8 cellular contexts compared by ENCODE assay signal in genomic region chr4:78645853-78646757, GRCh38.
DNase-seq lines count a peak whose midpoint lies in the region; ATAC-seq and TF ChIP-seq lines count a peak whose summit lies in the region.

No MANE protein-coding gene starts in this region.

- no peak overlapping the region for H2BK15ac ChIP-seq in mesenchymal stem cell (ENCODE audit: low read depth, poor library complexity, severe bottlenecking)

- H2BK5ac ChIP-seq in mesenchymal stem cell (ENCODE audit: low read depth, low read length, poor library complexity, severe bottlenecking): peak overlapping the region; percentile 61

- no peak overlapping the region for H3K23ac ChIP-seq in mesenchymal stem cell (ENCODE audit: low read length in 2 of 2)

- peaks cover 6% of the 10 kb centered on the region for H3K9me3 Mint-ChIP-seq in type B pancreatic cell

- H3K9ac ChIP-seq in mesenchymal stem cell (ENCODE audit: low read length): peak overlapping the region; percentile 83

- H3K14ac ChIP-seq in mesenchymal stem cell (ENCODE audit: low read length in 2 of 2): peak overlapping the region in 1 of 2 experiments; percentile 53

- peak overlapping the region; percentile 58 for H2AFZ ChIP-seq in mesenchymal stem cell (ENCODE audit: low read depth, low read length)

- H3K4me1 ChIP-seq in mesenchymal stem cell (ENCODE audit: control insufficient read depth, insufficient read depth, low read depth, low read length): peaks cover 4% of the 10 kb centered on the region

- no peaks in the 10 kb centered on the region for H3K27me3 Mint-ChIP-seq in type B pancreatic cell

- H4K8ac ChIP-seq in mesenchymal stem cell (ENCODE audit: low read length): peak overlapping the region; percentile 91

- peak overlapping the region; percentile 12 for H3K4me3 Mint-ChIP-seq in type B pancreatic cell

- H3K4me1 Mint-ChIP-seq in type B pancreatic cell (ENCODE audit: unreplicated experiment): peaks cover 25% of the 10 kb centered on the region

- peak; percentile 51 for ATAC-seq in GM21529 (IDR thresholded peaks at IDR 0.05; ENCODE audit: unreplicated experiment)
- ATAC-seq in HG03354 (IDR thresholded peaks at IDR 0.05; ENCODE audit: poor library complexity, severe bottlenecking, unreplicated experiment): no peak

- H3K27me3 ChIP-seq in mesenchymal stem cell (ENCODE audit: control insufficient read depth in 1 of 2, insufficient read depth in 1 of 2, low read length in 2 of 2): no peaks in the 10 kb centered on the region

- WGBS in mesenchymal stem cell: under 1% methylated on average over 9 of the region's 10 CpGs

- TF ChIP-seq CTCF in type B pancreatic cell (conservative IDR thresholded peaks at IDR 0.05) (no peak), GM10248 (IDR thresholded peaks at IDR 0.05; ENCODE audit: control extremely low read depth, extremely low read depth, low read depth, missing control alignments) (no peak)

- H3K27ac Mint-ChIP-seq in type B pancreatic cell: peak overlapping the region; percentile 94

- H3K18ac ChIP-seq in mesenchymal stem cell (ENCODE audit: low read depth in 1 of 2, low read length in 2 of 2): peak overlapping the region; percentile 82 to 91

- H2BK12ac ChIP-seq in mesenchymal stem cell (ENCODE audit: low read length in 2 of 2): peak overlapping the region; percentile 85 to 100

- peak overlapping the region; percentile 84 for H2BK120ac ChIP-seq in mesenchymal stem cell (ENCODE audit: low read depth, low read length)

- H3K4me2 ChIP-seq in mesenchymal stem cell (ENCODE audit: low read length, poor library complexity, severe bottlenecking): peak overlapping the region; percentile 49

- CTCF ChIA-PET in GM10248 (lab: Yijun Ruan, JAX): interaction anchor here (0.9 to 2.9 kb wide), 17 partner anchors 8 to 248 kb away, joined by 3 to 20 read pairs (median 5); no protein-coding TSS in a partner anchor

- H3K36me3 ChIP-seq in mesenchymal stem cell (ENCODE audit: control insufficient read depth in 1 of 2, insufficient read depth in 2 of 2, low read depth in 1 of 2, low read length in 2 of 2): no peaks in the 10 kb centered on the region

- H3K9me3 ChIP-seq in mesenchymal stem cell (ENCODE audit: control insufficient read depth, low read length): no peaks in the 10 kb centered on the region

- peak overlapping the region; percentile 81 for H2AK5ac ChIP-seq in mesenchymal stem cell (ENCODE audit: low read length, severe bottlenecking)

- DNase-seq in NCI-H69 (lab: John Stamatoyannopoulos, UW) (peak; percentile 67), dermis blood vessel endothelial cell (peak; percentile 92), mesenchymal stem cell (peak; percentile 94), type B pancreatic cell (ENCODE audit: extremely low spot score, unreplicated experiment) (no peak), GM10248 (ENCODE audit: extremely low spot score) (no peak), NCI-H1048 (lab: John Stamatoyannopoulos, UW) (no peak)

- peak overlapping the region; percentile 99 for H3K27ac ChIP-seq in mesenchymal stem cell (ENCODE audit: low read length, poor library complexity, severe bottlenecking)

- POLR2A ChIA-PET in GM10248 (lab: Yijun Ruan, JAX): no interaction called here

- no peaks in the 10 kb centered on the region for H3K79me1 ChIP-seq in mesenchymal stem cell (replicated peaks; ENCODE audit: low read length, poor library complexity, severe bottlenecking)

- H3K4me3 ChIP-seq in mesenchymal stem cell (ENCODE audit: insufficient read depth in 1 of 2, low read depth in 1 of 2, low read length in 2 of 2): peak overlapping the region in 1 of 2 experiments; percentile 39

- peak overlapping the region; percentile 73 for H4K91ac ChIP-seq in mesenchymal stem cell (ENCODE audit: low read length)

- no peaks in the 10 kb centered on the region for H3K36me3 Mint-ChIP-seq in type B pancreatic cell

- H3K4ac ChIP-seq in mesenchymal stem cell (ENCODE audit: low read depth in 1 of 2, low read length in 2 of 2): peak overlapping the region in 1 of 2 experiments; percentile 92

Comparison
In these comparisons a context has a peak if more than half of its experiments do, and no peak if none do; other contexts are left out.
1. DNase-seq: peak in NCI-H69 (single experiment), dermis blood vessel endothelial cell (single experiment) and mesenchymal stem cell (single experiment); none in type B pancreatic cell (single experiment), GM10248 (single experiment) and NCI-H1048 (single experiment).